In genomic region chr4:140052050-140052449, GRCh38 we compare ENCODE assay signal across 8 cellular contexts.
DNase-seq lines count a peak whose midpoint lies in the region; TF ChIP-seq lines count a peak whose summit lies in the region.

No MANE protein-coding gene starts in this region.

- peaks cover 11% of the 10 kb centered on the region for H3K4me1 ChIP-seq in hepatocyte (ENCODE audit: insufficient read depth)
- H3K4me1 ChIP-seq in testis, result peaks cover 8% of the 10 kb centered on the region

- intact Hi-C loops in testis (cut with DNase I; ENCODE audit: low total_unique reads), result no loop called here

- H3K27me3 ChIP-seq in hepatocyte, result no peaks in the 10 kb centered on the region
- no peaks in the 10 kb centered on the region for H3K27me3 ChIP-seq in testis

- H3K9me3 ChIP-seq in hepatocyte (ENCODE audit: low read depth) (no peaks in the 10 kb centered on the region), testis (no peaks in the 10 kb centered on the region)

- no peaks in the 10 kb centered on the region for H3K9me2 ChIP-seq in hepatocyte (replicated peaks; ENCODE audit: insufficient read depth)

- TF ChIP-seq CTCF in hepatocyte (IDR thresholded peaks at IDR 0.05; ENCODE audit: poor library complexity) (peak; percentile 57), testis (IDR thresholded peaks at IDR 0.05) (peak; percentile 39 to 58 (median 42))

- H3K4me3 ChIP-seq in hepatocyte (no peak overlapping the region), testis (no peak overlapping the region)

- H3K4me2 ChIP-seq in hepatocyte, result no peak overlapping the region

- H3K79me2 ChIP-seq in hepatocyte, result peaks cover 68% of the 10 kb centered on the region

- H3K27ac ChIP-seq in hepatocyte, result no peak overlapping the region
- H3K27ac ChIP-seq in testis, result no peak overlapping the region

- H3K36me3 ChIP-seq in hepatocyte (replicated peaks; ENCODE audit: insufficient read depth, low read depth) (no peaks in the 10 kb centered on the region), testis (ENCODE audit: low read depth, missing control alignments) (no peaks in the 10 kb centered on the region)

- DNase-seq in DMS153 (lab: John Stamatoyannopoulos, UW) (peak; percentile 43), DMS153 treated with DMSO at 0.1 percent for 48 hours (lab: John Stamatoyannopoulos, UW; ENCODE audit: unreplicated experiment) (no peak), MV-4-11 (lab: John Stamatoyannopoulos, UW) (peak; percentile 24), hepatocyte (ENCODE audit: low spot score) (peak; percentile 52), testis (peak; percentile 68), NCI-H345 (lab: John Stamatoyannopoulos, UW) (no peak), NCI-H2196 treated with DMSO at 0.1 percent for 48 hours (lab: John Stamatoyannopoulos, UW; ENCODE audit: unreplicated experiment) (no peak)
- DNase-seq in activated naive CD4-positive, alpha-beta T cell treated with anti-CD3 and anti-CD28 coated beads, Interleukin-2, amount 50 U/mL, for 16 hours, result peak; percentile 48

- no peak for TF ChIP-seq POLR2A in testis (IDR thresholded peaks at IDR 0.05)

- WGBS in hepatocyte (ENCODE audit: low lambda C conversion rate, missing lambda C conversion rate), result 60% methylated on average over 3 of the region's 3 CpGs
- 55 to 66% methylated on average over 3 of the region's 3 CpGs for WGBS in testis, 2 donors

- no peaks in the 10 kb centered on the region for H4K20me1 ChIP-seq in hepatocyte (ENCODE audit: insufficient read depth, poor library complexity, severe bottlenecking)

- no peak overlapping the region for H2AFZ ChIP-seq in hepatocyte

Comparison
In these comparisons a context has a peak if more than half of its experiments do, and no peak if none do; other contexts are left out.
1. DNase-seq: peak in DMS153 (single experiment), MV-4-11 (single experiment), activated naive CD4-positive, alpha-beta T cell treated with anti-CD3 and anti-CD28 coated beads, Interleukin-2, amount 50 U/mL, for 16 hours (single experiment), hepatocyte (single experiment) and testis (single experiment); none in DMS153 treated with DMSO at 0.1 percent for 48 hours (single experiment), NCI-H345 (single experiment) and NCI-H2196 treated with DMSO at 0.1 percent for 48 hours (single experiment).